Comparison of ENCODE assay signal across 2 cellular contexts in the genomic region with DNA sequence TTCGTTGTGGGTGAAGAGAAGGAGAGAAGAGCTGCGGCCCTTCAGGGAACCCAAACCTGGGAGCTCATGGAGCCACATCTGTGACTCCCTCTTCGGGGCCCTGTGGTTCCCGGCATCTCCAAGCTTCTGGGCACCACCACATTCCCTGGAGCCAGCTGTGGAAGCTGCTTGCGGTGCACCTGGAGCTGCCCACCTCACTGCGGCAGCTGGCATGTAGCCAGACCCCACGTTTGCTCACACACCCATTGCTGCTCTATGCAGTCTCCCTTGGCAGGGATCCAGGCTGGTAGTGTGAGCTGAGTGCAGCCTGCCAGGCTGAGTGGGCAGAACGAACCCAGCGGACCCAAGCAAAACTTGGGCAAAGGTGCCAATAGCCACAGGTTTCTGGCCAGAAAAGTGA.
TF ChIP-seq lines count a peak whose summit lies in the region.

No MANE protein-coding gene starts in this region.

TF ChIP-seq in Ishikawa, 13 proteins besides CTCF, POLR2A, EP300 and RAD21:
- peak; percentile 93 for TF ChIP-seq NFIC (IDR thresholded peaks at IDR 0.05)
- TF ChIP-seq FOXM1 (IDR thresholded peaks at IDR 0.05; ENCODE audit: borderline replicate concordance, low read depth), result no peak
- peak; percentile 33; the same call in 1 of the 2 replicates for TF ChIP-seq TEAD4 (IDR thresholded peaks at IDR 0.05)
- TF ChIP-seq, protein P1, sequence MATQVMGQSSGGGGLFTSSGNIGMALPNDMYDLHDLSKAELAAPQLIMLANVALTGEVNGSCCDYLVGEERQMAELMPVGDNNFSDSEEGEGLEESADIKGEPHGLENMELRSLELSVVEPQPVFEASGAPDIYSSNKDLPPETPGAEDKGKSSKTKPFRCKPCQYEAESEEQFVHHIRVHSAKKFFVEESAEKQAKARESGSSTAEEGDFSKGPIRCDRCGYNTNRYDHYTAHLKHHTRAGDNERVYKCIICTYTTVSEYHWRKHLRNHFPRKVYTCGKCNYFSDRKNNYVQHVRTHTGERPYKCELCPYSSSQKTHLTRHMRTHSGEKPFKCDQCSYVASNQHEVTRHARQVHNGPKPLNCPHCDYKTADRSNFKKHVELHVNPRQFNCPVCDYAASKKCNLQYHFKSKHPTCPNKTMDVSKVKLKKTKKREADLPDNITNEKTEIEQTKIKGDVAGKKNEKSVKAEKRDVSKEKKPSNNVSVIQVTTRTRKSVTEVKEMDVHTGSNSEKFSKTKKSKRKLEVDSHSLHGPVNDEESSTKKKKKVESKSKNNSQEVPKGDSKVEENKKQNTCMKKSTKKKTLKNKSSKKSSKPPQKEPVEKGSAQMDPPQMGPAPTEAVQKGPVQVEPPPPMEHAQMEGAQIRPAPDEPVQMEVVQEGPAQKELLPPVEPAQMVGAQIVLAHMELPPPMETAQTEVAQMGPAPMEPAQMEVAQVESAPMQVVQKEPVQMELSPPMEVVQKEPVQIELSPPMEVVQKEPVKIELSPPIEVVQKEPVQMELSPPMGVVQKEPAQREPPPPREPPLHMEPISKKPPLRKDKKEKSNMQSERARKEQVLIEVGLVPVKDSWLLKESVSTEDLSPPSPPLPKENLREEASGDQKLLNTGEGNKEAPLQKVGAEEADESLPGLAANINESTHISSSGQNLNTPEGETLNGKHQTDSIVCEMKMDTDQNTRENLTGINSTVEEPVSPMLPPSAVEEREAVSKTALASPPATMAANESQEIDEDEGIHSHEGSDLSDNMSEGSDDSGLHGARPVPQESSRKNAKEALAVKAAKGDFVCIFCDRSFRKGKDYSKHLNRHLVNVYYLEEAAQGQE (IDR thresholded peaks at IDR 0.05; ENCODE audit: low read depth), result no peak
- TF ChIP-seq TCF12 (IDR thresholded peaks at IDR 0.05; ENCODE audit: low read depth), result peak; percentile 22; the same call in 1 of the 2 replicates

TF ChIP-seq in K562, 482 proteins besides CTCF, POLR2A, EP300 and RAD21:
- TF ChIP-seq RFX7 (CRISPR knock-in tag; IDR thresholded peaks at IDR 0.05) (no peak), NFIC (IDR thresholded peaks at IDR 0.05) (peak; percentile 62), ELK1 (CRISPR knock-in tag; IDR thresholded peaks at IDR 0.05) (no peak)
